11 cellular contexts compared by ENCODE assay signal in genomic region chr6:130967502-130968469, GRCh38.
DNase-seq lines count a peak whose midpoint lies in the region; ATAC-seq, FAIRE-seq and TF ChIP-seq lines count a peak whose summit lies in the region.
"Had no signal": no experiment of that assay in that cellular context is flagged by ENCODE, and none has a peak within 500 bp of the region (broad histone marks: within the 10 kb centered on the region; RNA-seq: fewer than 3 reads in every experiment).

No MANE protein-coding gene starts in this region.

- H3K79me2 ChIP-seq in GM23338 (replicated peaks; ENCODE audit: insufficient read depth), result peaks cover 75% of the 10 kb centered on the region

- H3K27ac Mint-ChIP-seq in GM23338, result peak overlapping the region; percentile 93
- H3K27ac Mint-ChIP-seq: activated T-helper 17 cell treated with anti-CD3 and anti-CD28 coated beads, Interleukin-2, amount 50 U/mL, for 72 hours had no signal

- no peaks in the 10 kb centered on the region for H3K36me3 Mint-ChIP-seq in GM23338 (ENCODE audit: low read depth)

- H3K36me3 ChIP-seq in GM23338 (ENCODE audit: insufficient read depth) (no peaks in the 10 kb centered on the region), kidney (ENCODE audit: control insufficient read depth in 1 of 2, insufficient read depth in 2 of 2, low read length in 2 of 2) (no peaks in the 10 kb centered on the region), spleen (no peaks in the 10 kb centered on the region), HAP-1 (replicated peaks) (no peaks in the 10 kb centered on the region)

- intact Hi-C loops in kidney (cut with DNase I) (no loop called here), spleen (cut with DNase I; ENCODE audit: low total_unique reads) (no loop called here)

- H3K4me1 ChIP-seq in GM23338 (ENCODE audit: insufficient read depth) (peaks cover 35% of the 10 kb centered on the region), kidney (ENCODE audit: control insufficient read depth in 1 of 2, insufficient read depth in 1 of 2, low read depth in 1 of 2, low read length in 2 of 2) (no peaks in the 10 kb centered on the region), spleen (peaks cover 8 to 68% (median 43%) of the 10 kb centered on the region in 6 donors), HAP-1 (peaks cover 11% of the 10 kb centered on the region)

- H3K9ac ChIP-seq in kidney (ENCODE audit: low read length in 2 of 2), result no peak overlapping the region

- H3K4me3 ChIP-seq in GM23338, result no peak overlapping the region
- H3K4me3 ChIP-seq in kidney (ENCODE audit: low read length in 2 of 2), result peak overlapping the region; percentile 7 to 70
- H3K4me3 ChIP-seq in spleen, result peak overlapping the region in 1 of 8 donors; percentile 31
- H3K4me3 ChIP-seq in HAP-1, result no peak overlapping the region

- no peaks in the 10 kb centered on the region for H3F3A ChIP-seq in GM23338 (replicated peaks; ENCODE audit: low read depth)

- peaks cover 48% of the 10 kb centered on the region for H3K4me1 Mint-ChIP-seq in GM23338
- H3K4me1 Mint-ChIP-seq: activated T-helper 17 cell treated with anti-CD3 and anti-CD28 coated beads, Interleukin-2, amount 50 U/mL, for 72 hours had no signal

- no peaks in the 10 kb centered on the region for H4K20me1 ChIP-seq in GM23338 (replicated peaks; ENCODE audit: insufficient read depth)

- no peak for TF ChIP-seq CTCF in GM23338 (conservative IDR thresholded peaks at IDR 0.05; ENCODE audit: low read depth in 2 of 2)
- no peak for TF ChIP-seq CTCF in kidney (IDR thresholded peaks at IDR 0.05; ENCODE audit: borderline replicate concordance, extremely low read depth, insufficient read depth)
- no peak for TF ChIP-seq CTCF in spleen (IDR thresholded peaks at IDR 0.05 in 8 of 11, conservative IDR thresholded peaks at IDR 0.05 in 3 of 11)

- in situ Hi-C loops in HAP-1 (cut with MboI; ENCODE audit: low sequenced_read_pairs), result no loop called here

- DNase-seq in GM23338 (ENCODE audit: low spot score), result no peak
- DNase-seq in caudate nucleus (lab: John Stamatoyannopoulos, UW), result peak in 6 of 61 donors; percentile 7 to 46 (median 24)
- no peak for DNase-seq in kidney
- DNase-seq in spleen, result no peak
- no peak for DNase-seq in COLO668 (lab: John Stamatoyannopoulos, UW; ENCODE audit: unreplicated experiment)
- DNase-seq in HAP-1 (ENCODE audit: low spot score in 2 of 2), result no peak
- DNase-seq in amygdala (lab: John Stamatoyannopoulos, UW), result no peak
- no peak for DNase-seq in NCI-H526 treated with DMSO at 0.1 percent for 48 hours (lab: John Stamatoyannopoulos, UW)
- DNase-seq: cortex of kidney had no signal

- 52 to 78% (median 74%) methylated on average over 8 of the region's 8 CpGs for WGBS in spleen, 5 donors

- peak overlapping the region; percentile 48; the same call in 1 of the 2 replicates for H3K4me2 ChIP-seq in GM23338

- no peak for ATAC-seq in GM23338
- ATAC-seq: activated T-helper 17 cell treated with anti-CD3 and anti-CD28 coated beads, Interleukin-2, amount 50 U/mL, for 72 hours had no signal

- peaks cover 7% of the 10 kb centered on the region for H3K27me3 Mint-ChIP-seq in GM23338 (ENCODE audit: insufficient read depth, low read depth, poor library complexity)
- H3K27me3 Mint-ChIP-seq: activated T-helper 17 cell treated with anti-CD3 and anti-CD28 coated beads, Interleukin-2, amount 50 U/mL, for 72 hours had no signal

- H3K9me2 ChIP-seq in GM23338 (ENCODE audit: insufficient read depth), result no peaks in the 10 kb centered on the region

- TF ChIP-seq POLR2A in spleen (IDR thresholded peaks at IDR 0.05), result no peak

- no peak overlapping the region for H3K4me3 Mint-ChIP-seq in GM23338
- H3K4me3 Mint-ChIP-seq: activated T-helper 17 cell treated with anti-CD3 and anti-CD28 coated beads, Interleukin-2, amount 50 U/mL, for 72 hours; neural crest cell had no signal

- H3K9me3 Mint-ChIP-seq in GM23338, result no peaks in the 10 kb centered on the region
- H3K9me3 Mint-ChIP-seq: activated T-helper 17 cell treated with anti-CD3 and anti-CD28 coated beads, Interleukin-2, amount 50 U/mL, for 72 hours; neural crest cell had no signal

- H3K9me3 ChIP-seq in kidney (ENCODE audit: control insufficient read depth in 1 of 2, low read length in 2 of 2) (no peaks in the 10 kb centered on the region), spleen (no peaks in the 10 kb centered on the region), HAP-1 (no peaks in the 10 kb centered on the region)

- H2AFZ ChIP-seq in GM23338, result no peak overlapping the region

- no peak overlapping the region; the same call in 1 of the 2 replicates for H3K27ac ChIP-seq in GM23338 (ENCODE audit: low read depth)
- H3K27ac ChIP-seq in caudate nucleus (ENCODE audit: low read depth, low read length), result peak overlapping the region; percentile 59
- no peak overlapping the region for H3K27ac ChIP-seq in kidney (ENCODE audit: low read depth in 2 of 2, low read length in 2 of 2)
- H3K27ac ChIP-seq in spleen, result peak overlapping the region in 7 of 8 donors; percentile 15 to 81 (median 43)

- no peak for FAIRE-seq in kidney (lab: Jason Lieb, UNC)

- H3K27me3 ChIP-seq in GM23338 (ENCODE audit: insufficient read depth) (no peaks in the 10 kb centered on the region), spleen (replicated peaks in 1 of 7) (no peaks in the 10 kb centered on the region), HAP-1 (ENCODE audit: low read depth) (no peaks in the 10 kb centered on the region)

TF ChIP-seq in GM23338, 12 proteins besides CTCF, POLR2A, EP300 and RAD21:
- TF ChIP-seq NANOG (IDR thresholded peaks at IDR 0.05; ENCODE audit: borderline replicate concordance) (no peak), JUNB (IDR thresholded peaks at IDR 0.05; ENCODE audit: unreplicated experiment) (no peak), POLR2AphosphoS5 (IDR thresholded peaks at IDR 0.05; ENCODE audit: low read depth) (no peak), CREB1 (CRISPR knock-in tag; IDR thresholded peaks at IDR 0.05; ENCODE audit: low read depth) (no peak), EZH2phosphoT487 (IDR thresholded peaks at IDR 0.05; ENCODE audit: unreplicated experiment) (no peak), ETS1 (IDR thresholded peaks at IDR 0.05) (no peak), STAT1 (IDR thresholded peaks at IDR 0.05; ENCODE audit: unreplicated experiment) (no peak), EZH2 (IDR thresholded peaks at IDR 0.05; ENCODE audit: low read depth, unreplicated experiment) (no peak)

Comparison
In these comparisons a context has a peak if more than half of its experiments do, and no peak if none do; other contexts are left out.
1. H3K27ac ChIP-seq: peak in caudate nucleus (single experiment) and spleen (7 of 8); none in GM23338 (single experiment) and kidney (0 of 2).
2. H3K4me3 ChIP-seq: peak in kidney (2 of 2); none in GM23338 (single experiment) and HAP-1 (single experiment).